In the genomic region with DNA sequence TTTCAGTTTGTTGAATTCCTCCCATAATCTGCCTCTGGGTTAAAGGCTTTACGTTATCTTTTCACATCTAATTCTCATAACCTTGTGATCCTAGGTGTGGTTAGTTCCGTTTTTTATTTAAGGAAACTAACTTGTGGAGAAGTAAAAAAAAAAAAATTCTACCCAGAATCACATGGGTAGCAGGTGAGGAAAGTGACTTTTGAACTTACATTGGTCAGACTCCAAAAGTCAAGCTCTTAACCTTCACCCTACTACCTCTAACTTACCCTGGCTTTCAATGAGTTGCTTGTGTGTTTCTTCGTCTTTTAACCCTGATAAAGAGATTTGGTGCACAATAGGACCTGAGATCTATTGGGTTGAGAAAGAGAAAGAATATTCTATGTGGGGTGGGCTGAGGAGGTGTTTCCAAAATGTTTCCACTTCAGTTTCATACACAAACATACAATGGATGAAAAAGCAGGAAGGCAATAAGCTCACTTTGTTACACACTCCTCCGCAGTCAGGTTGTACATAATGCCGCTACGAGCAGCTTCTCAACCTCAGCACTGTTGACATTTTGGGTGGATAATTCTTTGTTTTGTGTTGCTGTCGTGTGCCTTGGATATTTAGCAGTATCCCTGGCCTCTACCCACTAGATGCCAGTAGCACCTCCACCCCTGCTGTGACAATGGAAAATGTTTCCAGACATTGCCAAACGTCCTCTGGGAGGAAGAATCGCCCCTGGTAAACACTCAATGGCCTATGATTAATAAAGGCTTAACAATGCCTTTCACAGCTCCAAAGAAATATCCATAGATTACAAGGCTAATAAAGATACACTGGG, we compare ENCODE assay signal across 10 cellular contexts.
A peak's percentile ranks its signal among the peaks of the same experiment; 100 is the strongest.
DNase-seq lines count a peak whose midpoint lies in the region; ATAC-seq and TF ChIP-seq lines count a peak whose summit lies in the region.
"Had no signal": no experiment of that assay in that cellular context is flagged by ENCODE, and none has a peak within 500 bp of the region (broad histone marks: within the 10 kb centered on the region; RNA-seq: fewer than 3 reads in every experiment).

No MANE protein-coding gene starts in this region.

- no peaks in the 10 kb centered on the region; the same call in 1 of the 2 replicates for H3K27me3 Mint-ChIP-seq in HFFc6 (ENCODE audit: insufficient read depth)
- H3K27me3 Mint-ChIP-seq in stimulated activated memory B cell treated with anti-CD40 and anti-IgM and Interleukin-4, amounts not matched to agents 10 μg/mL and 1 μg/mL and 100 μg/mL, for 72 hours = no peaks in the 10 kb centered on the region

- no peaks in the 10 kb centered on the region for H3K36me3 ChIP-seq in Peyer's patch
- no peaks in the 10 kb centered on the region for H3K36me3 ChIP-seq in hepatocyte (replicated peaks; ENCODE audit: insufficient read depth, low read depth)
- H3K36me3 ChIP-seq in thyroid gland = no peaks in the 10 kb centered on the region

- intact Hi-C loops in thyroid gland (cut with DNase I) = no loop called here

- peak overlapping the region; percentile 52 for H3K4me2 ChIP-seq in hepatocyte

- no peaks in the 10 kb centered on the region for H3K36me3 Mint-ChIP-seq in HFFc6 (ENCODE audit: low read depth)
- no peaks in the 10 kb centered on the region for H3K36me3 Mint-ChIP-seq in stimulated activated memory B cell treated with anti-CD40 and anti-IgM and Interleukin-4, amounts not matched to agents 10 μg/mL and 1 μg/mL and 100 μg/mL, for 72 hours

- H3K4me3 ChIP-seq in Peyer's patch = no peak overlapping the region
- H3K4me3 ChIP-seq in hepatocyte = no peak overlapping the region
- H3K4me3 ChIP-seq in thyroid gland (replicated peaks in 1 of 3) = no peak overlapping the region

- H2AFZ ChIP-seq in hepatocyte = peak overlapping the region; percentile 14

- TF ChIP-seq POLR2A in Peyer's patch (IDR thresholded peaks at IDR 0.05) = no peak
- TF ChIP-seq POLR2A in thyroid gland (IDR thresholded peaks at IDR 0.05) = no peak

- H3K27me3 ChIP-seq in Peyer's patch (no peaks in the 10 kb centered on the region), hepatocyte (no peaks in the 10 kb centered on the region), thyroid gland (no peaks in the 10 kb centered on the region)

- H3K27ac ChIP-seq in Peyer's patch = peak overlapping the region; percentile 11 to 86 (median 55)
- H3K27ac ChIP-seq in hepatocyte = peak overlapping the region; percentile 86
- peak overlapping the region in 1 of 3 donors; percentile 11 for H3K27ac ChIP-seq in thyroid gland

- H3K9me3 Mint-ChIP-seq in HFFc6 = no peaks in the 10 kb centered on the region
- H3K9me3 Mint-ChIP-seq in stimulated activated memory B cell treated with anti-CD40 and anti-IgM and Interleukin-4, amounts not matched to agents 10 μg/mL and 1 μg/mL and 100 μg/mL, for 72 hours = no peaks in the 10 kb centered on the region

- no peak for TF ChIP-seq CTCF in HFFc6 (IDR thresholded peaks at IDR 0.05)
- no peak for TF ChIP-seq CTCF in Peyer's patch (IDR thresholded peaks at IDR 0.05)
- TF ChIP-seq CTCF in hepatocyte (IDR thresholded peaks at IDR 0.05; ENCODE audit: poor library complexity) = peak; percentile 7
- no peak for TF ChIP-seq CTCF in thyroid gland (IDR thresholded peaks at IDR 0.05)

- H3K9me3 ChIP-seq in Peyer's patch (no peaks in the 10 kb centered on the region), hepatocyte (ENCODE audit: low read depth) (no peaks in the 10 kb centered on the region), thyroid gland (no peaks in the 10 kb centered on the region)

- 34% methylated on average over 9 of the region's 9 CpGs for WGBS in hepatocyte (ENCODE audit: low lambda C conversion rate, missing lambda C conversion rate)
- WGBS in thyroid gland, 2 donors = 70 to 71% methylated on average over 9 of the region's 9 CpGs

- ATAC-seq in stimulated activated memory B cell treated with anti-CD40 and anti-IgM and Interleukin-4, amounts not matched to agents 10 μg/mL and 1 μg/mL and 100 μg/mL, for 72 hours = no peak
- no peak for ATAC-seq in HG02678 (IDR thresholded peaks at IDR 0.05; ENCODE audit: unreplicated experiment)

- H3K4me1 Mint-ChIP-seq in HFFc6 (ENCODE audit: low read depth) = peaks cover 56% of the 10 kb centered on the region
- peaks cover 24% of the 10 kb centered on the region for H3K4me1 Mint-ChIP-seq in stimulated activated memory B cell treated with anti-CD40 and anti-IgM and Interleukin-4, amounts not matched to agents 10 μg/mL and 1 μg/mL and 100 μg/mL, for 72 hours

- peak overlapping the region; percentile 28; the same call in 1 of the 2 replicates for H3K27ac Mint-ChIP-seq in HFFc6
- peak overlapping the region; percentile 78 for H3K27ac Mint-ChIP-seq in stimulated activated memory B cell treated with anti-CD40 and anti-IgM and Interleukin-4, amounts not matched to agents 10 μg/mL and 1 μg/mL and 100 μg/mL, for 72 hours

- H3K4me3 Mint-ChIP-seq in HFFc6 = no peak overlapping the region
- no peak overlapping the region for H3K4me3 Mint-ChIP-seq in stimulated activated memory B cell treated with anti-CD40 and anti-IgM and Interleukin-4, amounts not matched to agents 10 μg/mL and 1 μg/mL and 100 μg/mL, for 72 hours

- no peaks in the 10 kb centered on the region for H3K79me2 ChIP-seq in hepatocyte

- H3K4me1 ChIP-seq in Peyer's patch (peaks cover 0 to 16% (median 0%) of the 10 kb centered on the region in 4 donors), hepatocyte (ENCODE audit: insufficient read depth) (peaks cover 20% of the 10 kb centered on the region), thyroid gland (peaks cover 13 to 24% of the 10 kb centered on the region in 2 donors)

- DNase-seq in HFFc6 (no peak), Peyer's patch (peak in 2 of 3 donors; percentile 1 to 44), hepatocyte (ENCODE audit: low spot score) (peak; percentile 37), activated gamma-delta T cell treated with Interleukin-2 at 50 U/mL for 16 hours (no peak), thyroid gland (no peak)
- DNase-seq: foreskin melanocyte, NCI-H2029 treated with DMSO at 0.1 percent for 48 hours, SW 1271 had no signal

- H3K9me2 ChIP-seq in hepatocyte (replicated peaks; ENCODE audit: insufficient read depth) = no peaks in the 10 kb centered on the region

- H4K20me1 ChIP-seq in hepatocyte (ENCODE audit: insufficient read depth, poor library complexity, severe bottlenecking) = no peaks in the 10 kb centered on the region

Comparison
In these comparisons a context has a peak if more than half of its experiments do, and no peak if none do; other contexts are left out.
1. DNase-seq: peak in Peyer's patch (2 of 3) and hepatocyte (single experiment); none in HFFc6 (single experiment), activated gamma-delta T cell treated with Interleukin-2 at 50 U/mL for 16 hours (single experiment) and thyroid gland (0 of 2).